ENCODE assay signal across 8 cellular contexts in genomic region chr15:77420610-77421369, GRCh38. TPM values are rescaled to one million over a fixed set of nuclear protein-coding genes. Genes with fewer than 3 reads are reported as not detected.
DNase-seq lines count a peak whose midpoint lies in the region; ATAC-seq, FAIRE-seq and TF ChIP-seq lines count a peak whose summit lies in the region.

TSS of gene HMG20A (plus strand) at chr15:77420888. CDS start at chr15:77458408, 37,520 bp downstream.

- no peak for FAIRE-seq in bronchial epithelial cell (lab: Jason Lieb, UNC)

- WGBS in spleen, 5 donors = 0 to 1% (median 0%) methylated on average over 22 to 25 of the region's 25 CpGs

- H3K9me3 ChIP-seq in spleen = no peaks in the 10 kb centered on the region

- H3K4me1 ChIP-seq in spleen = peaks cover 21 to 84% (median 61%) of the 10 kb centered on the region in 6 donors

- no peaks in the 10 kb centered on the region for H3K36me3 ChIP-seq in bronchial epithelial cell (ENCODE audit: control insufficient read depth, insufficient read depth, low read length)
- no peaks in the 10 kb centered on the region for H3K36me3 ChIP-seq in spleen

- intact Hi-C loops in spleen (cut with DNase I; ENCODE audit: low total_unique reads) = no loop called here

- H3K27me3 ChIP-seq in bronchial epithelial cell (ENCODE audit: control insufficient read depth, insufficient read depth, low read length) (no peaks in the 10 kb centered on the region), spleen (replicated peaks in 1 of 7) (no peaks in the 10 kb centered on the region)

- TF ChIP-seq CTCF in 22Rv1 (IDR thresholded peaks at IDR 0.05) (no peak), WI38 (IDR thresholded peaks at IDR 0.05; ENCODE audit: low read depth, low read length) (no peak), bronchial epithelial cell (IDR thresholded peaks at IDR 0.05; ENCODE audit: insufficient read depth, low read length, severe bottlenecking) (no peak), spleen (IDR thresholded peaks at IDR 0.05 in 8 of 11, conservative IDR thresholded peaks at IDR 0.05 in 3 of 11) (no peak)

- H3K27ac ChIP-seq in 22Rv1 (peak within 1 kb of the TSS; percentile 51), spleen (peak within 1 kb of the TSS; percentile 86 to 97 (median 94))

- DNase-seq in NCI-H2196 (lab: John Stamatoyannopoulos, UW; ENCODE audit: unreplicated experiment) = peak; percentile 65
- peak; percentile 74 for DNase-seq in bronchial epithelial cell (ENCODE audit: low read depth)
- peak; percentile 86 for DNase-seq in iris pigment epithelial cell (ENCODE audit: low read depth)
- peak; percentile 90 for DNase-seq in spleen

- no peak for TF ChIP-seq POLR2A in spleen (IDR thresholded peaks at IDR 0.05)

- H3K4me3 ChIP-seq in WI38 (ENCODE audit: low read depth, low read length) (peak within 1 kb of the TSS; percentile 92), bronchial epithelial cell (ENCODE audit: low read depth, low read length) (peak within 1 kb of the TSS; percentile 91), spleen (peak within 1 kb of the TSS; percentile 69 to 89 (median 78))

- ATAC-seq in GM18520 (IDR thresholded peaks at IDR 0.05; ENCODE audit: unreplicated experiment) (peak; percentile 21), HG03095 (IDR thresholded peaks at IDR 0.05; ENCODE audit: unreplicated experiment) (peak; percentile 38)

RNA-seq across cellular contexts. Expression of gene HMG20A, which starts in this region (rescaled TPM):
- 9.7 and 16.0 TPM in 2 replicates for total RNA-seq in bronchial epithelial cell
- total RNA-seq in spleen = 100 to 1,000 TPM in 3 of 7 donors, 10 to 100 TPM in 4; 72.0 to 107 (median 88.6) TPM
- 10 to 100 TPM; 17.9 to 31.7 (median 21.2) TPM for polyA plus RNA-seq in spleen

Comparison
In these comparisons a context has a peak if more than half of its experiments do, and no peak if none do; other contexts are left out.
1. Peak in every context shown above with its lines: DNase-seq, ATAC-seq, H3K4me3 ChIP-seq and H3K27ac ChIP-seq.